In genomic region chr10:103969857-103970627, GRCh38 we compare ENCODE assay signal across 8 cellular contexts. TPM values are rescaled to one million over a fixed set of nuclear protein-coding genes. Genes with fewer than 3 reads are reported as not detected.
DNase-seq lines count a peak whose midpoint lies in the region; ATAC-seq, FAIRE-seq and TF ChIP-seq lines count a peak whose summit lies in the region.

No MANE protein-coding gene starts in this region.

- H3K27me3 ChIP-seq in kidney epithelial cell (ENCODE audit: control insufficient read depth, insufficient read depth, low read length) (no peaks in the 10 kb centered on the region), thoracic aorta (replicated peaks; ENCODE audit: insufficient read depth) (no peaks in the 10 kb centered on the region)

- no peak overlapping the region for H3K27ac Mint-ChIP-seq in activated CD4-positive, alpha-beta T cell treated with anti-CD3 and anti-CD28 coated beads, Interleukin-2, amount 10 ng/mL, durations not matched to agents 24 days and 14 days
- no peak overlapping the region for H3K27ac Mint-ChIP-seq in activated T-helper 2 cell treated with anti-CD3 and anti-CD28 coated beads, Interferon-gamma antibody, Interleukin-2, Interleukin-4, amounts not matched to agents 10 μg/mL and 5 μg/mL and 100 μg/mL, durations not matched to agents 14 hours and 24 hours and 36 hours

- H3K4me1 Mint-ChIP-seq in activated CD4-positive, alpha-beta T cell treated with anti-CD3 and anti-CD28 coated beads, Interleukin-2, amount 10 ng/mL, durations not matched to agents 24 days and 14 days: peaks cover 45% of the 10 kb centered on the region
- H3K4me1 Mint-ChIP-seq in activated T-helper 2 cell treated with anti-CD3 and anti-CD28 coated beads, Interferon-gamma antibody, Interleukin-2, Interleukin-4, amounts not matched to agents 10 μg/mL and 5 μg/mL and 100 μg/mL, durations not matched to agents 14 hours and 24 hours and 36 hours (ENCODE audit: low read depth): peaks cover 46% of the 10 kb centered on the region

- H3K36me3 Mint-ChIP-seq in activated CD4-positive, alpha-beta T cell treated with anti-CD3 and anti-CD28 coated beads, Interleukin-2, amount 10 ng/mL, durations not matched to agents 24 days and 14 days (ENCODE audit: low read depth): peaks cover 25% of the 10 kb centered on the region
- H3K36me3 Mint-ChIP-seq in activated T-helper 2 cell treated with anti-CD3 and anti-CD28 coated beads, Interferon-gamma antibody, Interleukin-2, Interleukin-4, amounts not matched to agents 10 μg/mL and 5 μg/mL and 100 μg/mL, durations not matched to agents 14 hours and 24 hours and 36 hours (ENCODE audit: low read depth): peaks cover 22% of the 10 kb centered on the region

- H3K9me3 Mint-ChIP-seq in activated CD4-positive, alpha-beta T cell treated with anti-CD3 and anti-CD28 coated beads, Interleukin-2, amount 10 ng/mL, durations not matched to agents 24 days and 14 days: no peaks in the 10 kb centered on the region
- H3K9me3 Mint-ChIP-seq in activated T-helper 2 cell treated with anti-CD3 and anti-CD28 coated beads, Interferon-gamma antibody, Interleukin-2, Interleukin-4, amounts not matched to agents 10 μg/mL and 5 μg/mL and 100 μg/mL, durations not matched to agents 14 hours and 24 hours and 36 hours: no peaks in the 10 kb centered on the region

- H3K36me3 ChIP-seq in kidney epithelial cell (ENCODE audit: control insufficient read depth, insufficient read depth, low read length) (no peaks in the 10 kb centered on the region), thoracic aorta (no peaks in the 10 kb centered on the region)

- TF ChIP-seq CTCF in kidney epithelial cell (IDR thresholded peaks at IDR 0.05; ENCODE audit: insufficient read depth, low read length, poor library complexity, severe bottlenecking): no peak
- TF ChIP-seq CTCF in thoracic aorta (IDR thresholded peaks at IDR 0.05): no peak

- no peak overlapping the region for H3K27ac ChIP-seq in thoracic aorta

- H3K27me3 Mint-ChIP-seq in activated CD4-positive, alpha-beta T cell treated with anti-CD3 and anti-CD28 coated beads, Interleukin-2, amount 10 ng/mL, durations not matched to agents 24 days and 14 days: no peaks in the 10 kb centered on the region
- no peaks in the 10 kb centered on the region for H3K27me3 Mint-ChIP-seq in activated T-helper 2 cell treated with anti-CD3 and anti-CD28 coated beads, Interferon-gamma antibody, Interleukin-2, Interleukin-4, amounts not matched to agents 10 μg/mL and 5 μg/mL and 100 μg/mL, durations not matched to agents 14 hours and 24 hours and 36 hours (ENCODE audit: low read depth)

- no peak for DNase-seq in activated CD4-positive, alpha-beta T cell treated with anti-CD3 and anti-CD28 coated beads, Interleukin-2, amount 10 ng/mL, durations not matched to agents 24 days and 14 days
- no peak for DNase-seq in activated CD4-positive, alpha-beta T cell treated with anti-CD3 and anti-CD28 coated beads, Interleukin-2, amount 50 U/mL, for 1 hour
- no peak for DNase-seq in activated T-helper 2 cell treated with anti-CD3 and anti-CD28 coated beads, Interferon-gamma antibody, Interleukin-2, Interleukin-4, amounts not matched to agents 10 μg/mL and 5 μg/mL and 100 μg/mL, durations not matched to agents 14 hours and 24 hours and 36 hours (ENCODE audit: low spot score)
- DNase-seq in kidney epithelial cell (ENCODE audit: low read depth): no peak
- DNase-seq in thoracic aorta (ENCODE audit: low spot score): no peak
- no peak for DNase-seq in stimulated activated CD4-positive, alpha-beta T cell treated with anti-CD3 and anti-CD28 coated beads, Interleukin-15, amount 100 ng/mL, for 24 hours
- no peak for DNase-seq in frontal cortex (ENCODE audit: low spot score in 2 of 2)

- ATAC-seq in thoracic aorta (ENCODE audit: insufficient number of reproducible peaks, low FRiP score, low read depth): no peak
- no peak for ATAC-seq in HG03108 (IDR thresholded peaks at IDR 0.05; ENCODE audit: unreplicated experiment)

- H3K4me3 ChIP-seq in kidney epithelial cell (ENCODE audit: low read depth, low read length) (peak overlapping the region; percentile 89), thoracic aorta (peak overlapping the region; percentile 78)

- FAIRE-seq in frontal cortex (lab: Jason Lieb, UNC): no peak

- no peaks in the 10 kb centered on the region for H3K9me3 ChIP-seq in thoracic aorta

- H3K4me1 ChIP-seq in thoracic aorta (ENCODE audit: control insufficient read depth in 1 of 2, low read depth in 2 of 2): peaks cover 18 to 22% of the 10 kb centered on the region in 2 donors

- peak overlapping the region; percentile 97 for H3K4me3 Mint-ChIP-seq in activated CD4-positive, alpha-beta T cell treated with anti-CD3 and anti-CD28 coated beads, Interleukin-2, amount 10 ng/mL, durations not matched to agents 24 days and 14 days
- peak overlapping the region; percentile 91 for H3K4me3 Mint-ChIP-seq in activated T-helper 2 cell treated with anti-CD3 and anti-CD28 coated beads, Interferon-gamma antibody, Interleukin-2, Interleukin-4, amounts not matched to agents 10 μg/mL and 5 μg/mL and 100 μg/mL, durations not matched to agents 14 hours and 24 hours and 36 hours (ENCODE audit: low read depth)

- intact Hi-C loops in activated CD4-positive, alpha-beta T cell treated with anti-CD3 and anti-CD28 coated beads, Interleukin-2, amount 10 ng/mL, durations not matched to agents 24 days and 14 days (cut with micrococcal nuclease): loop anchor here (2.0 to 10.0 kb wide), 5 partner anchors 13 to 385 kb away; partner anchors contain the start of gene CFAP43
- intact Hi-C loops in activated T-helper 2 cell treated with anti-CD3 and anti-CD28 coated beads, Interferon-gamma antibody, Interleukin-2, Interleukin-4, amounts not matched to agents 10 μg/mL and 5 μg/mL and 100 μg/mL, durations not matched to agents 14 hours and 24 hours and 36 hours (cut with micrococcal nuclease): loop anchor here (2.0 to 10.0 kb wide), 2 partner anchors 13 to 285 kb away; partner anchors contain the start of gene GSTO1

RNA-seq across cellular contexts. Expression of gene SLK, which starts 3.1 kb away (rescaled TPM):
- 22.9 and 27.1 TPM in 2 replicates for total RNA-seq in activated CD4-positive, alpha-beta T cell treated with anti-CD3 and anti-CD28 coated beads, Interleukin-2, amount 10 ng/mL, durations not matched to agents 24 days and 14 days
- 25.2 and 26.7 TPM in 2 replicates for total RNA-seq in activated T-helper 2 cell treated with anti-CD3 and anti-CD28 coated beads, Interferon-gamma antibody, Interleukin-2, Interleukin-4, amounts not matched to agents 10 μg/mL and 5 μg/mL and 100 μg/mL, durations not matched to agents 14 hours and 24 hours and 36 hours
- total RNA-seq in kidney epithelial cell (31.4 and 35.8 TPM in 2 replicates), thoracic aorta (10 to 100 TPM; 38.3 to 91.2 TPM), frontal cortex (93.3 TPM)

RNA-seq across cellular contexts. Expression of gene STN1, which starts 52.1 kb away (rescaled TPM):
- 23.6 and 24.1 TPM in 2 replicates for total RNA-seq in activated CD4-positive, alpha-beta T cell treated with anti-CD3 and anti-CD28 coated beads, Interleukin-2, amount 10 ng/mL, durations not matched to agents 24 days and 14 days
- 21.7 and 25.1 TPM in 2 replicates for total RNA-seq in activated T-helper 2 cell treated with anti-CD3 and anti-CD28 coated beads, Interferon-gamma antibody, Interleukin-2, Interleukin-4, amounts not matched to agents 10 μg/mL and 5 μg/mL and 100 μg/mL, durations not matched to agents 14 hours and 24 hours and 36 hours
- total RNA-seq in kidney epithelial cell (25.1 and 28.1 TPM in 2 replicates), thoracic aorta (10 to 100 TPM; 11.6 to 30.6 TPM), frontal cortex (6.9 TPM)
